ENCODE assay signal across 19 cellular contexts in genomic region chr15:99481831-99482230, GRCh38.
"Had no signal": no experiment of that assay in that cellular context is flagged by ENCODE, and none has a peak within 500 bp of the region (broad histone marks: within the 10 kb centered on the region; RNA-seq: fewer than 3 reads in every experiment).

No MANE protein-coding gene starts in this region.

- H3K27ac Mint-ChIP-seq: activated CD4-positive, alpha-beta T cell treated with anti-CD3 and anti-CD28 coated beads, Interleukin-2, amount 10 ng/mL, durations not matched to agents 7 days and 5 days; dendritic cell treated with granulocyte-macrophage colony-stimulating factor and Interleukin-4, amounts not matched to agents 40 ng/mL and 50 ng/mL, for 4 days; immature natural killer cell; nephron progenitor cell; progenitor cell of endocrine pancreas; stimulated activated naive CD8-positive, alpha-beta T cell treated with anti-CD3 and anti-CD28 coated beads, Interleukin-15, Interleukin-2, amounts not matched to agents 100 ng/mL and 50 ng/mL, for 24 hours; T-cell had no signal

- H3K36me3 Mint-ChIP-seq: immature natural killer cell, T-cell had no signal

- H3K4me3 Mint-ChIP-seq: activated CD4-positive, alpha-beta T cell treated with anti-CD3 and anti-CD28 coated beads, Interleukin-2, amount 10 ng/mL, durations not matched to agents 7 days and 5 days; dendritic cell treated with granulocyte-macrophage colony-stimulating factor and Interleukin-4, amounts not matched to agents 40 ng/mL and 50 ng/mL, for 4 days; immature natural killer cell; nephron progenitor cell; stimulated activated naive CD8-positive, alpha-beta T cell treated with anti-CD3 and anti-CD28 coated beads, Interleukin-15, Interleukin-2, amounts not matched to agents 100 ng/mL and 50 ng/mL, for 24 hours; T-cell had no signal

- FAIRE-seq: frontal cortex had no signal

- ATAC-seq: right cardiac atrium, T-cell, upper lobe of right lung had no signal

- H3K9me3 Mint-ChIP-seq: activated CD4-positive, alpha-beta T cell treated with anti-CD3 and anti-CD28 coated beads, Interleukin-2, amount 10 ng/mL, durations not matched to agents 7 days and 5 days; dendritic cell treated with granulocyte-macrophage colony-stimulating factor and Interleukin-4, amounts not matched to agents 40 ng/mL and 50 ng/mL, for 4 days; immature natural killer cell; stimulated activated naive CD8-positive, alpha-beta T cell treated with anti-CD3 and anti-CD28 coated beads, Interleukin-15, Interleukin-2, amounts not matched to agents 100 ng/mL and 50 ng/mL, for 24 hours; T-cell had no signal

- DNase-seq: activated CD4-positive, alpha-beta T cell treated with anti-CD3 and anti-CD28 coated beads, Interleukin-2, amount 10 ng/mL, durations not matched to agents 7 days and 5 days; activated gamma-delta T cell treated with Interleukin-2 at 50 U/mL for 16 hours; activated T-cell treated with anti-CD3 and anti-CD28 coated beads, Interleukin-2, amount 50 U/mL, for 1 hour; aorta; cerebellar nuclear complex; immature natural killer cell; nephron progenitor cell; occipital lobe; right cardiac atrium; stimulated activated CD4-positive, alpha-beta T cell treated with anti-CD3 and anti-CD28 coated beads, Interleukin-15, amount 100 ng/mL, for 24 hours; stimulated activated CD4-positive, alpha-beta T cell treated with anti-CD3 and anti-CD28 coated beads, Interleukin-4, amount 100 ng/mL, for 1 hour; T-cell; T1000; testis; upper lobe of right lung had no signal
